Comparison of ENCODE assay signal across 8 cellular contexts in the genomic region with DNA sequence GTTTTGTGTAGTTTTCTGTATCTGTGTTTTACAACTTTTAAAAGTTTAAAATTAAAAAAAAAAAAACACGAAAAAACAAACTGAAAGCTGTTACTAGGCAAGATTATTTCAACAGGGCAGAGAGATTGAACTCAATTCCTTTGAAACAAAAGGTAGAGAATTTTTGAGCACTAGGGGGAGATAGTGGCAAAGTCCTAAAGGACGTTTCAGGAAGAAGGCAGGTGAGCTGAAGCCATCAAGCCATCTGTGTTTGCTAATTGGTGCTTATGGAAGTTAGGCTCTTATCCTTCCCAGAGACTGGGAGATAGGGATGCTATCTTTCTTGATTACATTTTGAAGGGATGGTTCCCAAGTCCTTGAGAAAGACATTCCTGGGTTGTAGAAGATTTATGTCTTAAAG.
DNase-seq lines count a peak whose midpoint lies in the region; ATAC-seq, FAIRE-seq and TF ChIP-seq lines count a peak whose summit lies in the region.

No MANE protein-coding gene starts in this region.

- in situ Hi-C loops in G401 (cut with HindIII; ENCODE audit: low sequenced_read_pairs) (no loop called here), Panc1 (cut with HindIII; ENCODE audit: low pct_unique_long_range_greater_than_20kb, low sequenced_read_pairs) (no loop called here)

- H3K4me1 Mint-ChIP-seq in CD8-positive, alpha-beta memory T cell, result no peaks in the 10 kb centered on the region

- FAIRE-seq in islet of Langerhans (lab: Jason Lieb, UNC), result peak; percentile 78

- no peaks in the 10 kb centered on the region for H3K9me3 Mint-ChIP-seq in CD8-positive, alpha-beta memory T cell

- H3K27ac ChIP-seq in HL-60 (replicated peaks) (no peak overlapping the region), Panc1 (ENCODE audit: low read length) (no peak overlapping the region)
- H3K27ac ChIP-seq in CD8-positive, alpha-beta memory T cell (ENCODE audit: low read depth, low read length), result no peak overlapping the region

- no peak overlapping the region for H3K27ac Mint-ChIP-seq in CD8-positive, alpha-beta memory T cell

- peak; percentile 57 for DNase-seq in G401 (ENCODE audit: low spot score)
- DNase-seq in HL-60 (ENCODE audit: low read depth in 1 of 2, low spot score in 1 of 2), result no peak
- peak; percentile 7 for DNase-seq in Panc1 (ENCODE audit: low read depth, low spot score)
- DNase-seq in CD8-positive, alpha-beta memory T cell, result no peak
- no peak for DNase-seq in MV-4-11 (lab: John Stamatoyannopoulos, UW)
- DNase-seq in middle frontal gyrus (ENCODE audit: extremely low spot score, low spot score), result no peak
- DNase-seq in retina, result no peak

- H3K36me3 ChIP-seq in Panc1 (ENCODE audit: control insufficient read depth, insufficient read depth, low read length), result no peaks in the 10 kb centered on the region
- H3K36me3 ChIP-seq in CD8-positive, alpha-beta memory T cell (ENCODE audit: insufficient read depth, low read length), result no peaks in the 10 kb centered on the region

- no peaks in the 10 kb centered on the region for H3K36me3 Mint-ChIP-seq in CD8-positive, alpha-beta memory T cell

- POLR2A ChIA-PET in Panc1 (lab: Charles Lee), result no interaction called here
- POLR2A ChIA-PET in CD8-positive, alpha-beta memory T cell (lab: Charles Lee), result no interaction called here

- TF ChIP-seq CTCF in HL-60 (IDR thresholded peaks at IDR 0.05; ENCODE audit: insufficient read depth, low read length) (peak; percentile 18), Panc1 (IDR thresholded peaks at IDR 0.05) (peak; percentile 57)

- H3K4me3 ChIP-seq in HL-60 (replicated peaks; ENCODE audit: insufficient read depth, low read length), result no peak overlapping the region
- H3K4me3 ChIP-seq in Panc1 (ENCODE audit: low read depth in 2 of 2, low read length in 2 of 2), result no peak overlapping the region
- H3K4me3 ChIP-seq in CD8-positive, alpha-beta memory T cell (ENCODE audit: low read length), result no peak overlapping the region

- no peaks in the 10 kb centered on the region for H3K4me1 ChIP-seq in Panc1 (ENCODE audit: control insufficient read depth, insufficient read depth, low read length)
- H3K4me1 ChIP-seq in CD8-positive, alpha-beta memory T cell (ENCODE audit: insufficient read depth, low read length), result no peaks in the 10 kb centered on the region

- no TSS peak for BruUV-seq in Panc1 (replicated peaks; lab: Mats Ljungman, UMichigan)

- ATAC-seq in Panc1, result no peak

- intact Hi-C loops in Panc1 (cut with micrococcal nuclease; ENCODE audit: unreplicated experiment), result no loop called here

- no peaks in the 10 kb centered on the region for H3K9me3 ChIP-seq in Panc1 (ENCODE audit: control insufficient read depth, insufficient read depth, low read depth, low read length)
- no peaks in the 10 kb centered on the region for H3K9me3 ChIP-seq in CD8-positive, alpha-beta memory T cell (ENCODE audit: low read length)

- H3K27me3 ChIP-seq in HL-60 (ENCODE audit: insufficient read depth, poor library complexity, severe bottlenecking), result no peaks in the 10 kb centered on the region
- H3K27me3 ChIP-seq in Panc1 (ENCODE audit: control insufficient read depth, insufficient read depth, low read length), result peaks cover 4% of the 10 kb centered on the region; the same call in 1 of the 2 replicates
- no peaks in the 10 kb centered on the region for H3K27me3 ChIP-seq in CD8-positive, alpha-beta memory T cell (ENCODE audit: insufficient read depth, low read length, poor library complexity, severe bottlenecking)

- CTCF ChIA-PET in Panc1 (lab: Charles Lee), result interaction anchor here (0.6 kb wide), 2 partner anchors 38 to 309 kb away, joined by 3 read pairs; no protein-coding TSS in a partner anchor
- CTCF ChIA-PET in CD8-positive, alpha-beta memory T cell (lab: Charles Lee), result interaction anchor here (0.5 kb wide), 1 partner anchor 24 kb away, joined by 3 read pairs; no protein-coding TSS in a partner anchor

- H3K27me3 Mint-ChIP-seq in CD8-positive, alpha-beta memory T cell, result peaks cover 5 to 36% of the 10 kb centered on the region in 2 donors

- H3K4me3 Mint-ChIP-seq in CD8-positive, alpha-beta memory T cell, result no peak overlapping the region

Comparison
In these comparisons a context has a peak if more than half of its experiments do, and no peak if none do; other contexts are left out.
1. DNase-seq: peak in G401 (single experiment) and Panc1 (single experiment); none in HL-60 (0 of 2), CD8-positive, alpha-beta memory T cell (0 of 5), MV-4-11 (single experiment), middle frontal gyrus (single experiment) and retina (single experiment).